ENCODE assay signal across 21 cellular contexts in genomic region chr3:55077726-55078125, GRCh38.
DNase-seq lines count a peak whose midpoint lies in the region; ATAC-seq and TF ChIP-seq lines count a peak whose summit lies in the region.
"Had no signal": no experiment of that assay in that cellular context is flagged by ENCODE, and none has a peak within 500 bp of the region (broad histone marks: within the 10 kb centered on the region; RNA-seq: fewer than 3 reads in every experiment).

No MANE protein-coding gene starts in this region.

- intact Hi-C loops in Right ventricle myocardium inferior (cut with DNase I) (no loop called here), right cardiac atrium (cut with DNase I) (loop anchor here in 1 of 4 donors (10.0 kb wide), 1 partner anchor 83 kb away; no protein-coding TSS in a partner anchor)

- DNase-seq in Right ventricle myocardium inferior (ENCODE audit: missing footprints) (no peak), right atrium auricular region (ENCODE audit: low spot score) (no peak), G401 (ENCODE audit: low spot score) (peak; percentile 20), cerebellum (ENCODE audit: low spot score) (peak; percentile 30), right cardiac atrium (no peak), kidney tubule cell (ENCODE audit: low spot score) (no peak)
- DNase-seq in activated naive CD4-positive, alpha-beta T cell (lab: John Stamatoyannopoulos, UW), result no peak
- DNase-seq: Caco-2; CD4-positive, CD25-positive, alpha-beta regulatory T cell; CD8-positive, alpha-beta T cell; DMS153; DND-41; GDM1; H9 had no signal

- H3K27me3 ChIP-seq in right atrium auricular region (no peaks in the 10 kb centered on the region), right cardiac atrium (ENCODE audit: control insufficient read depth, insufficient read depth) (no peaks in the 10 kb centered on the region)
- H3K27me3 ChIP-seq: BLaER1 had no signal

- H3K9me3 ChIP-seq in right atrium auricular region (no peaks in the 10 kb centered on the region), right cardiac atrium (ENCODE audit: control insufficient read depth, low read length) (no peaks in the 10 kb centered on the region)
- H3K9me3 ChIP-seq: BLaER1, Caco-2 had no signal

- ATAC-seq in Right ventricle myocardium inferior, result peak; percentile 64
- ATAC-seq in right cardiac atrium, result peak; percentile 61 to 64
- no peak for ATAC-seq in HG02763 (IDR thresholded peaks at IDR 0.05; ENCODE audit: unreplicated experiment)
- ATAC-seq: CD8-positive, alpha-beta T cell; GM12878; GM23338; HCT116 had no signal

- no peaks in the 10 kb centered on the region for H3K36me3 ChIP-seq in right atrium auricular region
- H3K36me3 ChIP-seq: BLaER1 had no signal

- WGBS in right cardiac atrium, result 59% methylated on average over 7 of the region's 7 CpGs

- H3K27ac ChIP-seq in right atrium auricular region (no peak overlapping the region), right cardiac atrium (ENCODE audit: low read length) (no peak overlapping the region)
- H3K27ac ChIP-seq: 22Rv1, BLaER1, C4-2B had no signal

- in situ Hi-C loops in G401 (cut with HindIII; ENCODE audit: low sequenced_read_pairs), result no loop called here

- H3K4me1 ChIP-seq in right atrium auricular region (no peaks in the 10 kb centered on the region), right cardiac atrium (ENCODE audit: control insufficient read depth, insufficient read depth, low read length) (no peaks in the 10 kb centered on the region)
- H3K4me1 ChIP-seq: BLaER1, Caco-2 had no signal

- H3K4me3 ChIP-seq in right atrium auricular region (no peak overlapping the region), right cardiac atrium (ENCODE audit: low read length) (no peak overlapping the region)
- H3K4me3 ChIP-seq: BLaER1, GM12878, GM23338 had no signal

- no peak for TF ChIP-seq CTCF in right atrium auricular region (IDR thresholded peaks at IDR 0.05)

Comparison
In these comparisons a context has a peak if more than half of its experiments do, and no peak if none do; other contexts are left out.
1. DNase-seq: peak in G401 (single experiment) and cerebellum (single experiment); none in Right ventricle myocardium inferior (single experiment), right atrium auricular region (single experiment), right cardiac atrium (0 of 3), activated naive CD4-positive, alpha-beta T cell (0 of 4) and kidney tubule cell (single experiment).